In the genomic region with DNA sequence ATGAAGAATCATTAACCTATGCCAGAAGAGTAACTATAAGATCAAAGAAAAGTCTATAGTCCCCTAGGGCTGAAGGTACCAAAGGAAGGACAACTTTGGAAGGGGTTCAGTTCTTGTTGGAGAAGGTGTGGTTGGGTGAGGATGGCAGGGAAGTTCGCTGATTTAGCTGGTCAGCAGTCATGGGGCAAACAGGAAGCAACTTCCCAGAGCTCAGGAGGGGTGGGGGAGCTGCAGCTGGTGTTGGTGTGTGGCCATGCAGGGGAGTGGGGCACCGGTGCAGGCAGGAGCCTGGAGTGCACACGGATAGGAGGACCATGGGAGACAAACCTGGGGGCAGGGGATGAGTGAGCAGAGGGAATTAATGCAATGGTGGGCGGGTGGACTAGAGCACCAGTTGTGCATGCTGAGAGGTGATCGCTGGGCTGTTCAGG, we compare ENCODE assay signal across 2 cellular contexts.
TF ChIP-seq lines count a peak whose summit lies in the region.

No MANE protein-coding gene starts in this region.

TF ChIP-seq in SK-N-SH treated with all-trans-retinoic acid at 6 μM for 48 hours, 23 proteins besides CTCF, POLR2A, EP300 and RAD21 (continued from another document):
- TF ChIP-seq, protein P1, sequence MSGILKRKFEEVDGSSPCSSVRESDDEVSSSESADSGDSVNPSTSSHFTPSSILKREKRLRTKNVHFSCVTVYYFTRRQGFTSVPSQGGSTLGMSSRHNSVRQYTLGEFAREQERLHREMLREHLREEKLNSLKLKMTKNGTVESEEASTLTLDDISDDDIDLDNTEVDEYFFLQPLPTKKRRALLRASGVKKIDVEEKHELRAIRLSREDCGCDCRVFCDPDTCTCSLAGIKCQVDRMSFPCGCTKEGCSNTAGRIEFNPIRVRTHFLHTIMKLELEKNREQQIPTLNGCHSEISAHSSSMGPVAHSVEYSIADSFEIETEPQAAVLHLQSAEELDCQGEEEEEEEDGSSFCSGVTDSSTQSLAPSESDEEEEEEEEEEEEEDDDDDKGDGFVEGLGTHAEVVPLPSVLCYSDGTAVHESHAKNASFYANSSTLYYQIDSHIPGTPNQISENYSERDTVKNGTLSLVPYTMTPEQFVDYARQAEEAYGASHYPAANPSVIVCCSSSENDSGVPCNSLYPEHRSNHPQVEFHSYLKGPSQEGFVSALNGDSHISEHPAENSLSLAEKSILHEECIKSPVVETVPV (CRISPR knock-in tag; IDR thresholded peaks at IDR 0.05): no peak
- TF ChIP-seq, protein P2, sequence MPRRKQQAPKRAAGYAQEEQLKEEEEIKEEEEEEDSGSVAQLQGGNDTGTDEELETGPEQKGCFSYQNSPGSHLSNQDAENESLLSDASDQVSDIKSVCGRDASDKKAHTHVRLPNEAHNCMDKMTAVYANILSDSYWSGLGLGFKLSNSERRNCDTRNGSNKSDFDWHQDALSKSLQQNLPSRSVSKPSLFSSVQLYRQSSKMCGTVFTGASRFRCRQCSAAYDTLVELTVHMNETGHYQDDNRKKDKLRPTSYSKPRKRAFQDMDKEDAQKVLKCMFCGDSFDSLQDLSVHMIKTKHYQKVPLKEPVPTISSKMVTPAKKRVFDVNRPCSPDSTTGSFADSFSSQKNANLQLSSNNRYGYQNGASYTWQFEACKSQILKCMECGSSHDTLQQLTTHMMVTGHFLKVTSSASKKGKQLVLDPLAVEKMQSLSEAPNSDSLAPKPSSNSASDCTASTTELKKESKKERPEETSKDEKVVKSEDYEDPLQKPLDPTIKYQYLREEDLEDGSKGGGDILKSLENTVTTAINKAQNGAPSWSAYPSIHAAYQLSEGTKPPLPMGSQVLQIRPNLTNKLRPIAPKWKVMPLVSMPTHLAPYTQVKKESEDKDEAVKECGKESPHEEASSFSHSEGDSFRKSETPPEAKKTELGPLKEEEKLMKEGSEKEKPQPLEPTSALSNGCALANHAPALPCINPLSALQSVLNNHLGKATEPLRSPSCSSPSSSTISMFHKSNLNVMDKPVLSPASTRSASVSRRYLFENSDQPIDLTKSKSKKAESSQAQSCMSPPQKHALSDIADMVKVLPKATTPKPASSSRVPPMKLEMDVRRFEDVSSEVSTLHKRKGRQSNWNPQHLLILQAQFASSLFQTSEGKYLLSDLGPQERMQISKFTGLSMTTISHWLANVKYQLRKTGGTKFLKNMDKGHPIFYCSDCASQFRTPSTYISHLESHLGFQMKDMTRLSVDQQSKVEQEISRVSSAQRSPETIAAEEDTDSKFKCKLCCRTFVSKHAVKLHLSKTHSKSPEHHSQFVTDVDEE (CRISPR knock-in tag; IDR thresholded peaks at IDR 0.05): no peak
- no peak for TF ChIP-seq OSR1 (CRISPR knock-in tag; IDR thresholded peaks at IDR 0.05)

TF ChIP-seq in SK-N-SH, 30 proteins besides CTCF, POLR2A, EP300 and RAD21 (continued from another document):
- TF ChIP-seq MEF2A (IDR thresholded peaks at IDR 0.05; ENCODE audit: borderline replicate concordance, low read depth): no peak
TF ChIP-seq in SK-N-SH: peak in this region for 0.
